In the genomic region with DNA sequence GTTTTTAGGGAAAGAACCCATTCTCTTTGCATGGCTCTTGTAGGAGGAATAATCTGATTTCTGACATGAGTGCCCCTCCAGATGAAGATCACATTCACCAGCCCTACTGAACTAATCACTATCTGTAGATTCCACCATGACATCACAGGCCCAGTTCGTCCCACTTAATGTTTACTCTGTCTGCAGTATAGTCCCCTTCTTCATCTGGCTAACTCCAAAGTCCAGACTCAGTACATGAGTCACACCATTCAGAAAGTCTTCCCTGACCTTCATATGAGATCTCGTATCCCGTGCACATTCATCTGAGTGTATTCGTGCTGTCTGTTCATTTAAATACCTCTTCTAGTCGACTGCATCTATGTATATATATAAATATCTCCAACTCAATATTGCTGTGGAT, we compare ENCODE assay signal across 1 cellular context.
TF ChIP-seq lines count a peak whose summit lies in the region.

No MANE protein-coding gene starts in this region.

TF ChIP-seq in HepG2, 621 proteins besides CTCF, POLR2A, EP300 and RAD21 (continued from another document):
- TF ChIP-seq, protein P1, sequence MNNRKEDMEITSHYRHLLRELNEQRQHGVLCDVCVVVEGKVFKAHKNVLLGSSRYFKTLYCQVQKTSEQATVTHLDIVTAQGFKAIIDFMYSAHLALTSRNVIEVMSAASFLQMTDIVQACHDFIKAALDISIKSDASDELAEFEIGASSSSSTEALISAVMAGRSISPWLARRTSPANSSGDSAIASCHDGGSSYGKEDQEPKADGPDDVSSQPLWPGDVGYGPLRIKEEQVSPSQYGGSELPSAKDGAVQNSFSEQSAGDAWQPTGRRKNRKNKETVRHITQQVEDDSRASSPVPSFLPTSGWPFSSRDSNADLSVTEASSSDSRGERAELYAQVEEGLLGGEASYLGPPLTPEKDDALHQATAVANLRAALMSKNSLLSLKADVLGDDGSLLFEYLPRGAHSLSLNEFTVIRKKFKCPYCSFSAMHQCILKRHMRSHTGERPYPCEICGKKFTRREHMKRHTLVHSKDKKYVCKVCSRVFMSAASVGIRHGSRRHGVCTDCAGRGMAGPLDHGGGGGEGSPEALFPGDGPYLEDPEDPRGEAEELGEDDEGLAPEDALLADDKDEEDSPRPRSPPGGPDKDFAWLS (CRISPR knock-in tag; IDR thresholded peaks at IDR 0.05; ENCODE audit: borderline replicate concordance), result no peak
- TF ChIP-seq, protein P2, sequence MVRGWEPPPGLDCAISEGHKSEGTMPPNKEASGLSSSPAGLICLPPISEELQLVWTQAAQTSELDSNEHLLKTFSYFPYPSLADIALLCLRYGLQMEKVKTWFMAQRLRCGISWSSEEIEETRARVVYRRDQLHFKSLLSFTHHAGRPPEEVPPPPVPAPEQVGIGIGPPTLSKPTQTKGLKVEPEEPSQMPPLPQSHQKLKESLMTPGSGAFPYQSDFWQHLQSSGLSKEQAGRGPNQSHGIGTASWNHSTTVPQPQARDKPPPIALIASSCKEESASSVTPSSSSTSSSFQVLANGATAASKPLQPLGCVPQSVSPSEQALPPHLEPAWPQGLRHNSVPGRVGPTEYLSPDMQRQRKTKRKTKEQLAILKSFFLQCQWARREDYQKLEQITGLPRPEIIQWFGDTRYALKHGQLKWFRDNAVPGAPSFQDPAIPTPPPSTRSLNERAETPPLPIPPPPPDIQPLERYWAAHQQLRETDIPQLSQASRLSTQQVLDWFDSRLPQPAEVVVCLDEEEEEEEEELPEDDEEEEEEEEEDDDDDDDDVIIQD (CRISPR knock-in tag; IDR thresholded peaks at IDR 0.05; ENCODE audit: low read depth), result peak; percentile 67; the same call in 1 of the 2 replicates
- TF ChIP-seq RXRA (CRISPR knock-in tag; IDR thresholded peaks at IDR 0.05) (no peak), ZNF644 (CRISPR knock-in tag; IDR thresholded peaks at IDR 0.05; ENCODE audit: low read depth) (peak; percentile 93), SYNCRIP (IDR thresholded peaks at IDR 0.05; ENCODE audit: insufficient read depth, low read depth, low read length) (no peak), KDM6A (CRISPR knock-in tag; IDR thresholded peaks at IDR 0.05; ENCODE audit: low read depth) (peak; percentile 16; the same call in 1 of the 2 replicates), ZNF260 (CRISPR knock-in tag; IDR thresholded peaks at IDR 0.05; ENCODE audit: borderline replicate concordance, low read depth) (no peak), ETV6 (CRISPR knock-in tag; conservative IDR thresholded peaks at IDR 0.05) (no peak)
